ENCODE assay signal across 26 cellular contexts in genomic region chr4:5030152-5030668, GRCh38. TPM values are rescaled to one million over a fixed set of nuclear protein-coding genes. Genes with fewer than 3 reads are reported as not detected.
"Had no signal": no experiment of that assay in that cellular context is flagged by ENCODE, and none has a peak within 500 bp of the region (broad histone marks: within the 10 kb centered on the region; RNA-seq: fewer than 3 reads in every experiment).

No MANE protein-coding gene starts in this region.

- H3K9ac ChIP-seq: KMS-11 had no signal

- H3K9me3 ChIP-seq: SJSA1 had no signal

- FAIRE-seq: HepG2, RCC 7860 had no signal

- H3K4me1 ChIP-seq: SJSA1 had no signal

- H3K27me3 ChIP-seq: SJSA1 had no signal

- H3K27ac ChIP-seq: KMS-11, SJSA1, SK-N-MC had no signal

- ATAC-seq: HepG2 had no signal

- H3K36me3 ChIP-seq: SJSA1 had no signal

- H3K4me3 ChIP-seq: SJSA1, SK-N-MC had no signal

- DNase-seq: IMR-90, Kasumi-1, MM.1S, MV-4-11, NCI-H1092, NCI-H1105 treated with DMSO at 0.1 percent for 48 hours, NCI-H1417 treated with DMSO at 0.1 percent for 48 hours, NCI-H146, NCI-H1694 treated with DMSO at 0.1 percent for 48 hours, NCI-H1930, NCI-H2081, NCI-H2171, NCI-H226, NCI-H446, NCI-H510A, NCI-H524 treated with DMSO at 0.1 percent for 48 hours, NCI-H69, NCI-H774, Right ventricle myocardium superior, RPMI8226, SIG-M5 had no signal

- H3K4me2 ChIP-seq: KMS-11 had no signal

RNA-seq across cellular contexts. Expression of gene CYTL1, which starts 11.0 kb away (rescaled TPM):
- total RNA-seq: HepG2, Right ventricle myocardium superior had no signal
- polyA plus RNA-seq: HepG2 had no signal

RNA-seq across cellular contexts. Expression of gene STK32B, which starts 21.1 kb away (rescaled TPM):
- total RNA-seq: HepG2 had no signal
- polyA plus RNA-seq: HepG2 had no signal
